In genomic region chr3:159817136-159817535, GRCh38 we compare ENCODE assay signal across 1 cellular context.
TF ChIP-seq lines count a peak whose summit lies in the region.

No MANE protein-coding gene starts in this region.

TF ChIP-seq in SK-N-SH, 30 proteins besides CTCF, POLR2A, EP300 and RAD21 (continued from another document):
- TF ChIP-seq REST (IDR thresholded peaks at IDR 0.05; ENCODE audit: low read depth, low read length) (no peak), IRF3 (IDR thresholded peaks at IDR 0.05; ENCODE audit: low read depth, low read length) (no peak), MXI1 (IDR thresholded peaks at IDR 0.05; ENCODE audit: low read depth, low read length) (no peak), SIN3A (IDR thresholded peaks at IDR 0.05; ENCODE audit: borderline replicate concordance, low read depth, low read length) (no peak), JUND (IDR thresholded peaks at IDR 0.05) (no peak), FOSL2 (IDR thresholded peaks at IDR 0.05; ENCODE audit: borderline replicate concordance, low read depth) (no peak), USF2 (IDR thresholded peaks at IDR 0.05; ENCODE audit: borderline replicate concordance, low read depth, low read length) (no peak), NFIC (IDR thresholded peaks at IDR 0.05; ENCODE audit: borderline replicate concordance) (no peak), MAX (IDR thresholded peaks at IDR 0.05; ENCODE audit: low read depth) (no peak)
